7 cellular contexts compared by ENCODE assay signal in the genomic region with DNA sequence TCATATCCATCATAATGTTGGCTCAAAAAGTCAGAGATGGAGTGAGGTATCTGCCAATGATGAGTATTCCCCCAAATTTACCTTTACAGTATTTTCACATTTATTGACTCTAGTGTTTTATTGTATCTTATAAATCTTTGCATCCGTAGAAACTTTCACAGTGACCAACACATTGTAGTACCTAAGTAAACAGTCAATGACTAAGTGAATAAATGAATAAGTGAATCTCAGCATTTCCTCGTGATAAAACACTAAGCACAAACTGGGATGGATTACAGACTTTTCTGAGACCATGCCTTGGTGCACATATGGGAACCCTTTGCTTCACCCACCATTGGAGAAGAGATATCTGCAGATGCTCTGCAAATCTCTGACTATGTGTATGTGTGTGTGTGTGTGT.
"Had no signal": no experiment of that assay in that cellular context is flagged by ENCODE, and none has a peak within 500 bp of the region (broad histone marks: within the 10 kb centered on the region; RNA-seq: fewer than 3 reads in every experiment).

No MANE protein-coding gene starts in this region.

- H3K27me3 Mint-ChIP-seq: IgD-negative memory B cell had no signal

- H3K4me3 ChIP-seq: K562 had no signal

- ATAC-seq: HepG2, K562 had no signal

- H3K4me1 Mint-ChIP-seq: IgD-negative memory B cell had no signal

- H3K36me3 Mint-ChIP-seq: IgD-negative memory B cell had no signal

- H3K27ac Mint-ChIP-seq: IgD-negative memory B cell had no signal

- H3K4me3 Mint-ChIP-seq: IgD-negative memory B cell had no signal

- H3K27ac ChIP-seq: HL-60 had no signal

- DNase-seq: IMR-90, KBM-7, KG1 had no signal
